25 cellular contexts compared by ENCODE assay signal in the genomic region with DNA sequence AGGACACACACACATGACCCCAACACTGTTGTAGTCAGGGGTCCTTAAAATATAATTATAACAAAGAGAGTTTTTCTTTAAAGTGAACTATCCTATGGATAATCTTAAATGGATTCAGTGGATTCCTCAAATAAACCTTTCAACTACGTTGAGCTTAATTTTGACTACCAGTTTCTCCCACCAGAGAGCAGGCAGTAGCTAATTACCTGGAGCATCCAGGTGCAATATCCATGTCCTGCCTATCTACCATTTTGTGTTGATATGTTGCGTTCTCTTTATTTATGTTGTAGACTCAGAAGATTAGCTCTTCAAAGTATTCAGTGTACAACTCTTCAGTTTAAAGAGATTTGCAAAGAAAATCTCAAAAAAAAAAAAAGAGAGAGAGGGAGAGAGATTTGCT.
"Had no signal": no experiment of that assay in that cellular context is flagged by ENCODE, and none has a peak within 500 bp of the region (broad histone marks: within the 10 kb centered on the region; RNA-seq: fewer than 3 reads in every experiment).

No MANE protein-coding gene starts in this region.

- H3K27ac ChIP-seq: ascending aorta, body of pancreas, SK-N-MC had no signal

- H3K27ac Mint-ChIP-seq: activated CD4-positive, alpha-beta T cell treated with anti-CD3 and anti-CD28 coated beads, Interleukin-2, amount 10 ng/mL, durations not matched to agents 24 days and 14 days; activated CD8-positive, alpha-beta memory T cell treated with anti-CD3 and anti-CD28 coated beads, Interleukin-2, amount 10 ng/mL, durations not matched to agents 7 days and 5 days; activated naive CD4-positive, alpha-beta T cell treated with anti-CD3 and anti-CD28 coated beads, Interleukin-2, amount 50 U/mL, for 24 hours; activated naive CD8-positive, alpha-beta T cell treated with anti-CD3 and anti-CD28 coated beads, Interleukin-2, amount 50 U/mL, for 24 hours; activated T-cell treated with anti-CD3 and anti-CD28 coated beads, Interleukin-2, amount 50 U/mL, for 24 hours; activated T-helper 1 cell treated with anti-CD3 and anti-CD28 coated beads, Interleukin-12 subunit alpha, Interleukin-12 subunit beta, Interleukin-2, Interleukin-4 antibody, amounts not matched to agents 30 ng/mL and 10 ng/mL and 1 ng/mL, durations not matched to agents 14 hours and 24 hours and 36 hours had no signal

- H3K27me3 ChIP-seq: ascending aorta, body of pancreas had no signal

- H3K4me1 ChIP-seq: ascending aorta, body of pancreas had no signal

- H3K4me1 Mint-ChIP-seq: activated CD4-positive, alpha-beta T cell treated with anti-CD3 and anti-CD28 coated beads, Interleukin-2, amount 10 ng/mL, durations not matched to agents 24 days and 14 days; activated CD8-positive, alpha-beta memory T cell treated with anti-CD3 and anti-CD28 coated beads, Interleukin-2, amount 10 ng/mL, durations not matched to agents 7 days and 5 days; activated naive CD4-positive, alpha-beta T cell treated with anti-CD3 and anti-CD28 coated beads, Interleukin-2, amount 50 U/mL, for 24 hours; activated naive CD8-positive, alpha-beta T cell treated with anti-CD3 and anti-CD28 coated beads, Interleukin-2, amount 50 U/mL, for 24 hours; central memory CD8-positive, alpha-beta T cell had no signal

- H3K4me3 Mint-ChIP-seq: activated CD4-positive, alpha-beta T cell treated with anti-CD3 and anti-CD28 coated beads, Interleukin-2, amount 10 ng/mL, durations not matched to agents 24 days and 14 days; activated CD8-positive, alpha-beta memory T cell treated with anti-CD3 and anti-CD28 coated beads, Interleukin-2, amount 10 ng/mL, durations not matched to agents 7 days and 5 days; activated naive CD4-positive, alpha-beta T cell treated with anti-CD3 and anti-CD28 coated beads, Interleukin-2, amount 50 U/mL, for 24 hours; activated naive CD8-positive, alpha-beta T cell treated with anti-CD3 and anti-CD28 coated beads, Interleukin-2, amount 50 U/mL, for 24 hours; activated T-cell treated with anti-CD3 and anti-CD28 coated beads, Interleukin-2, amount 50 U/mL, for 24 hours; activated T-helper 1 cell treated with anti-CD3 and anti-CD28 coated beads, Interleukin-12 subunit alpha, Interleukin-12 subunit beta, Interleukin-2, Interleukin-4 antibody, amounts not matched to agents 30 ng/mL and 10 ng/mL and 1 ng/mL, durations not matched to agents 14 hours and 24 hours and 36 hours; central memory CD8-positive, alpha-beta T cell had no signal

- H3K4me3 ChIP-seq: ascending aorta, body of pancreas, SK-N-MC had no signal

- DNase-seq: activated CD4-positive, alpha-beta T cell treated with anti-CD3 and anti-CD28 coated beads for 1 hour; activated CD4-positive, alpha-beta T cell treated with anti-CD3 and anti-CD28 coated beads, Interleukin-2, amount 10 ng/mL, durations not matched to agents 24 days and 14 days; activated CD4-positive, alpha-beta T cell treated with anti-CD3 and anti-CD28 coated beads, Interleukin-2, amount 50 U/mL, for 48 hours; activated CD8-positive, alpha-beta memory T cell treated with anti-CD3 and anti-CD28 coated beads, Interleukin-2, amount 10 ng/mL, durations not matched to agents 7 days and 5 days; activated effector memory CD4-positive, alpha-beta T cell treated with Interleukin-2 at 50 U/mL for 16 hours; activated naive CD4-positive, alpha-beta T cell; activated naive CD8-positive, alpha-beta T cell treated with anti-CD3 and anti-CD28 coated beads, Interleukin-2, amount 50 U/mL, for 24 hours; activated T-cell treated with anti-CD3 and anti-CD28 coated beads, Interleukin-2, amount 50 U/mL, for 24 hours; amniotic stem cell; body of pancreas; NCI-H1048; NCI-H1417 treated with DMSO at 0.1 percent for 48 hours; NCI-H1694; NCI-H2029 treated with DMSO at 0.1 percent for 48 hours; NCI-H446; NCI-H524; NCI-H748 treated with DMSO at 0.1 percent for 48 hours; OCI-M1; RPMI8226; T-helper 1 cell had no signal

- H3K36me3 ChIP-seq: ascending aorta had no signal

- H3K9me3 ChIP-seq: ascending aorta, body of pancreas had no signal

- H3K9me3 Mint-ChIP-seq: activated naive CD4-positive, alpha-beta T cell treated with anti-CD3 and anti-CD28 coated beads, Interleukin-2, amount 50 U/mL, for 24 hours; activated naive CD8-positive, alpha-beta T cell treated with anti-CD3 and anti-CD28 coated beads, Interleukin-2, amount 50 U/mL, for 24 hours; activated T-cell treated with anti-CD3 and anti-CD28 coated beads, Interleukin-2, amount 50 U/mL, for 24 hours; activated T-helper 1 cell treated with anti-CD3 and anti-CD28 coated beads, Interleukin-12 subunit alpha, Interleukin-12 subunit beta, Interleukin-2, Interleukin-4 antibody, amounts not matched to agents 30 ng/mL and 10 ng/mL and 1 ng/mL, durations not matched to agents 14 hours and 24 hours and 36 hours; central memory CD8-positive, alpha-beta T cell had no signal

- H3K36me3 Mint-ChIP-seq: activated naive CD4-positive, alpha-beta T cell treated with anti-CD3 and anti-CD28 coated beads, Interleukin-2, amount 50 U/mL, for 24 hours had no signal
